7 cellular contexts compared by ENCODE assay signal in genomic region chr22:40857309-40857851, GRCh38. TPM values are rescaled to one million over a fixed set of nuclear protein-coding genes. Genes with fewer than 3 reads are reported as not detected.
DNase-seq lines count a peak whose midpoint lies in the region; ATAC-seq and TF ChIP-seq lines count a peak whose summit lies in the region.

No MANE protein-coding gene starts in this region.

- no peak for DNase-seq in activated CD8-positive, alpha-beta T cell treated with anti-CD3 and anti-CD28 coated beads for 36 hours
- no peak for DNase-seq in hepatocyte (ENCODE audit: low spot score)
- DNase-seq in stimulated activated effector memory CD8-positive, alpha-beta T cell treated with anti-CD3 and anti-CD28 coated beads, Interleukin-12 subunit alpha, Interleukin-12 subunit beta, amount 100 ng/mL, for 72 hours (ENCODE audit: low spot score in 2 of 2): no peak
- DNase-seq in SK-N-DZ (ENCODE audit: low spot score): no peak

- no peak for TF ChIP-seq CTCF in HEK293 (tag by site-specific recombination; IDR thresholded peaks at IDR 0.05)
- TF ChIP-seq CTCF in activated CD8-positive, alpha-beta T cell treated with anti-CD3 and anti-CD28 coated beads for 36 hours (IDR thresholded peaks at IDR 0.05): no peak
- no peak for TF ChIP-seq CTCF in hepatocyte (IDR thresholded peaks at IDR 0.05; ENCODE audit: poor library complexity)

- H3K9me3 ChIP-seq in HEK293 (ENCODE audit: control insufficient read depth, insufficient read depth, low read depth, low read length): no peaks in the 10 kb centered on the region
- H3K9me3 ChIP-seq in hepatocyte (ENCODE audit: low read depth): no peaks in the 10 kb centered on the region

- H3K36me3 ChIP-seq in HEK293 (ENCODE audit: control insufficient read depth in 2 of 2, insufficient read depth in 1 of 2, low read length in 2 of 2): peaks cover 13 to 28% of the 10 kb centered on the region in 2 experiments; a peak in 2 of 3 replicates
- no peaks in the 10 kb centered on the region for H3K36me3 ChIP-seq in hepatocyte (replicated peaks; ENCODE audit: insufficient read depth, low read depth)

- intact Hi-C loops in activated CD8-positive, alpha-beta T cell treated with anti-CD3 and anti-CD28 coated beads for 36 hours (cut with micrococcal nuclease): no loop called here

- peak overlapping the region; percentile 100 for H3K27ac Mint-ChIP-seq in activated CD8-positive, alpha-beta T cell treated with anti-CD3 and anti-CD28 coated beads for 36 hours
- H3K27ac Mint-ChIP-seq in stimulated activated effector memory CD8-positive, alpha-beta T cell treated with anti-CD3 and anti-CD28 coated beads, Interleukin-12 subunit alpha, Interleukin-12 subunit beta, amount 100 ng/mL, for 72 hours: peak overlapping the region; percentile 100

- H3K4me3 Mint-ChIP-seq in activated CD8-positive, alpha-beta T cell treated with anti-CD3 and anti-CD28 coated beads for 36 hours: peak overlapping the region; percentile 94
- peak overlapping the region; percentile 97 for H3K4me3 Mint-ChIP-seq in stimulated activated effector memory CD8-positive, alpha-beta T cell treated with anti-CD3 and anti-CD28 coated beads, Interleukin-12 subunit alpha, Interleukin-12 subunit beta, amount 100 ng/mL, for 72 hours

- H3K27ac ChIP-seq in HEK293 (ENCODE audit: extremely low read depth, low read depth, low read length): peak overlapping the region; percentile 98
- peak overlapping the region; percentile 97 for H3K27ac ChIP-seq in hepatocyte

- H3K4me1 ChIP-seq in HEK293 (ENCODE audit: control insufficient read depth, insufficient read depth, low read length) (peaks cover 14% of the 10 kb centered on the region), hepatocyte (ENCODE audit: insufficient read depth) (peaks cover 29% of the 10 kb centered on the region)

- CTCF ChIA-PET in HEK293 (lab: Yijun Ruan, JAX): interaction anchor here (0.6 to 1.7 kb wide), 8 partner anchors 9 to 119 kb away, joined by 3 to 8 read pairs (median 3); partner anchors contain the start of gene SLC25A17
- CTCF ChIA-PET in activated CD8-positive, alpha-beta T cell treated with anti-CD3 and anti-CD28 coated beads for 36 hours (lab: Charles Lee): interaction anchor here (0.6 to 2.1 kb wide), 6 partner anchors 9 to 174 kb away, joined by 3 to 9 read pairs (median 4); partner anchors contain the start of gene SLC25A17

- peaks cover 20% of the 10 kb centered on the region for H3K36me3 Mint-ChIP-seq in activated CD8-positive, alpha-beta T cell treated with anti-CD3 and anti-CD28 coated beads for 36 hours (ENCODE audit: low read depth)
- H3K36me3 Mint-ChIP-seq in stimulated activated effector memory CD8-positive, alpha-beta T cell treated with anti-CD3 and anti-CD28 coated beads, Interleukin-12 subunit alpha, Interleukin-12 subunit beta, amount 100 ng/mL, for 72 hours: peaks cover 66% of the 10 kb centered on the region

- POLR2A ChIA-PET in HEK293 (lab: Yijun Ruan, JAX): interaction anchor here (0.6 to 2.3 kb wide), 17 partner anchors 10 to 239 kb away, joined by 3 to 14 read pairs (median 3); partner anchors contain the start of genes RBX1 and SLC25A17
- POLR2A ChIA-PET in activated CD8-positive, alpha-beta T cell treated with anti-CD3 and anti-CD28 coated beads for 36 hours (lab: Charles Lee): interaction anchor here (0.6 to 1.5 kb wide), 8 partner anchors 9 to 1540 kb away, joined by 3 to 5 read pairs (median 3); partner anchors contain the start of genes ACO2 and PHF5A

- H3K4me3 ChIP-seq in HEK293 (ENCODE audit: low read depth, low read length) (peak overlapping the region; percentile 53), hepatocyte (peak overlapping the region; percentile 77)

- peaks cover 33% of the 10 kb centered on the region for H4K20me1 ChIP-seq in hepatocyte (ENCODE audit: insufficient read depth, poor library complexity, severe bottlenecking)

- peak overlapping the region; percentile 90 for H3K4me2 ChIP-seq in hepatocyte

- WGBS in hepatocyte (ENCODE audit: low lambda C conversion rate, missing lambda C conversion rate): 11% methylated on average over 18 of the region's 18 CpGs

- H3K9me2 ChIP-seq in hepatocyte (replicated peaks; ENCODE audit: insufficient read depth): no peaks in the 10 kb centered on the region

- no peak for ATAC-seq in activated CD8-positive, alpha-beta T cell treated with anti-CD3 and anti-CD28 coated beads for 36 hours
- ATAC-seq in stimulated activated effector memory CD8-positive, alpha-beta T cell treated with anti-CD3 and anti-CD28 coated beads, Interleukin-12 subunit alpha, Interleukin-12 subunit beta, amount 100 ng/mL, for 72 hours: no peak
- ATAC-seq in HG02610 (IDR thresholded peaks at IDR 0.05; ENCODE audit: unreplicated experiment) (no peak), HG03457 (IDR thresholded peaks at IDR 0.05; ENCODE audit: unreplicated experiment) (no peak)

- no peaks in the 10 kb centered on the region for H3K9me3 Mint-ChIP-seq in activated CD8-positive, alpha-beta T cell treated with anti-CD3 and anti-CD28 coated beads for 36 hours
- H3K9me3 Mint-ChIP-seq in stimulated activated effector memory CD8-positive, alpha-beta T cell treated with anti-CD3 and anti-CD28 coated beads, Interleukin-12 subunit alpha, Interleukin-12 subunit beta, amount 100 ng/mL, for 72 hours: no peaks in the 10 kb centered on the region

- H2AFZ ChIP-seq in hepatocyte: peak overlapping the region; percentile 55

- no peaks in the 10 kb centered on the region for H3K27me3 ChIP-seq in hepatocyte

- H3K27me3 Mint-ChIP-seq in activated CD8-positive, alpha-beta T cell treated with anti-CD3 and anti-CD28 coated beads for 36 hours: no peaks in the 10 kb centered on the region

- peaks cover 45% of the 10 kb centered on the region for H3K4me1 Mint-ChIP-seq in activated CD8-positive, alpha-beta T cell treated with anti-CD3 and anti-CD28 coated beads for 36 hours (ENCODE audit: low read depth)
- H3K4me1 Mint-ChIP-seq in stimulated activated effector memory CD8-positive, alpha-beta T cell treated with anti-CD3 and anti-CD28 coated beads, Interleukin-12 subunit alpha, Interleukin-12 subunit beta, amount 100 ng/mL, for 72 hours: peaks cover 28% of the 10 kb centered on the region

- H3K79me2 ChIP-seq in hepatocyte: peaks cover 92% of the 10 kb centered on the region

TF ChIP-seq in HEK293, 187 proteins besides CTCF, POLR2A, EP300 and RAD21 (continues in another document):
- TF ChIP-seq ZBTB20 (tag by site-specific recombination; IDR thresholded peaks at IDR 0.05) (0 out of 2 replicates have a peak, but pooled peaks have one; percentile 6), ZNF639 (tag by site-specific recombination; IDR thresholded peaks at IDR 0.05) (no peak), ZSCAN4 (tag by site-specific recombination; IDR thresholded peaks at IDR 0.05) (no peak), ZNF555 (tag by site-specific recombination; conservative IDR thresholded peaks at IDR 0.05) (no peak), ZNF354C (tag by site-specific recombination; IDR thresholded peaks at IDR 0.05; ENCODE audit: borderline replicate concordance, low read depth) (no peak), ZBTB17 (tag by site-specific recombination; IDR thresholded peaks at IDR 0.05) (0 out of 2 replicates have a peak, but pooled peaks have one; percentile 3), ZFP69B (tag by site-specific recombination; IDR thresholded peaks at IDR 0.05) (0 out of 2 replicates have a peak, but pooled peaks have one; percentile 35), ZNF169 (tag by site-specific recombination; IDR thresholded peaks at IDR 0.05) (no peak), ZBTB21 (tag by site-specific recombination; IDR thresholded peaks at IDR 0.05) (no peak)

RNA-seq across cellular contexts. Expression of gene XPNPEP3, which starts 0.4 kb away (rescaled TPM):
- total RNA-seq in activated CD8-positive, alpha-beta T cell treated with anti-CD3 and anti-CD28 coated beads for 36 hours: 10 to 100 TPM; 24.4 to 25.5 TPM
- total RNA-seq in hepatocyte: 14.6 and 19.1 TPM in 2 replicates
- 9.4 and 12.3 TPM in 2 replicates for polyA plus RNA-seq in hepatocyte
- 16.4 and 19.1 TPM in 2 replicates for polyA plus RNA-seq in SK-N-DZ (2014; cell fraction: cytosol; rRNA removed)
- polyA plus RNA-seq in SK-N-DZ (2014; cell fraction: nucleus; rRNA removed): 14.7 and 15.4 TPM in 2 replicates

RNA-seq across cellular contexts. Expression of gene ST13, which starts 0.9 kb away (rescaled TPM):
- 100 to 1,000 TPM; 237 to 249 TPM for total RNA-seq in activated CD8-positive, alpha-beta T cell treated with anti-CD3 and anti-CD28 coated beads for 36 hours
- total RNA-seq in hepatocyte: 216 and 283 TPM in 2 replicates
- 206 TPM in 2 replicates for polyA plus RNA-seq in hepatocyte
- polyA plus RNA-seq in SK-N-DZ (2014; cell fraction: cytosol; rRNA removed): 231 and 243 TPM in 2 replicates
- 85.8 and 98.3 TPM in 2 replicates for polyA plus RNA-seq in SK-N-DZ (2014; cell fraction: nucleus; rRNA removed)

RNA-seq across cellular contexts. Expression of gene DNAJB7, which starts 4.5 kb away (rescaled TPM):
- not detected for total RNA-seq in activated CD8-positive, alpha-beta T cell treated with anti-CD3 and anti-CD28 coated beads for 36 hours
- total RNA-seq in hepatocyte: not detected in 2 replicates
- 0.06 and 0.66 TPM in 2 replicates for polyA plus RNA-seq in hepatocyte
- not detected in 2 replicates for polyA plus RNA-seq in SK-N-DZ (2014; cell fraction: cytosol; rRNA removed)
- polyA plus RNA-seq in SK-N-DZ (2014; cell fraction: nucleus; rRNA removed): not detected in 2 replicates

RNA-seq across cellular contexts. Expression of gene SLC25A17, which starts 38.2 kb away (rescaled TPM):
- total RNA-seq in activated CD8-positive, alpha-beta T cell treated with anti-CD3 and anti-CD28 coated beads for 36 hours: 10 to 100 TPM; 28.0 to 34.8 TPM
- total RNA-seq in hepatocyte: 15.6 and 20.5 TPM in 2 replicates
- polyA plus RNA-seq in hepatocyte: 21.4 and 24.8 TPM in 2 replicates
- polyA plus RNA-seq in SK-N-DZ (2014; cell fraction: cytosol; rRNA removed): 48.7 and 54.5 TPM in 2 replicates
- polyA plus RNA-seq in SK-N-DZ (2014; cell fraction: nucleus; rRNA removed): 37.8 and 42.0 TPM in 2 replicates
